In genomic region chr21:39182016-39182415, GRCh38 we compare ENCODE assay signal across 8 cellular contexts. TPM values are rescaled to one million over a fixed set of nuclear protein-coding genes. Genes with fewer than 3 reads are reported as not detected.
DNase-seq lines count a peak whose midpoint lies in the region; ATAC-seq and TF ChIP-seq lines count a peak whose summit lies in the region.

No MANE protein-coding gene starts in this region.

- no peak for TF ChIP-seq POLR2A in adrenal gland (IDR thresholded peaks at IDR 0.05)

- H3K4me3 ChIP-seq in AG04449 (ENCODE audit: low read depth, low read length) (peak overlapping the region; percentile 95), HUES6 (ENCODE audit: low read depth, low read length) (peak overlapping the region; percentile 76), adrenal gland (peak overlapping the region in 1 of 4 donors; percentile 76)

- H3K27ac Mint-ChIP-seq in brain (peak overlapping the region; percentile 7 to 98 (median 94)), mesothelial cell of epicardium (peak overlapping the region; percentile 92)

- CTCF ChIA-PET in AG04449 (lab: Yijun Ruan, JAX): no interaction called here

- 47 to 56% (median 52%) methylated on average over 8 of the region's 8 CpGs for WGBS in adrenal gland, 4 donors

- H3K27me3 Mint-ChIP-seq in brain: peaks cover 3% of the 10 kb centered on the region
- H3K27me3 Mint-ChIP-seq in mesothelial cell of epicardium (ENCODE audit: low read depth): no peaks in the 10 kb centered on the region

- H3K36me3 ChIP-seq in HUES6 (ENCODE audit: control insufficient read depth, insufficient read depth, low read length) (peaks cover 31% of the 10 kb centered on the region), adrenal gland (replicated peaks in 1 of 2) (no peaks in the 10 kb centered on the region)

- H3K4me3 Mint-ChIP-seq in brain: peak overlapping the region; percentile 95 to 99 (median 96)
- peak overlapping the region; percentile 97 for H3K4me3 Mint-ChIP-seq in mesothelial cell of epicardium

- H3K36me3 Mint-ChIP-seq in brain (peaks cover 25% of the 10 kb centered on the region), mesothelial cell of epicardium (peaks cover 19% of the 10 kb centered on the region)

- H3K27ac ChIP-seq in HUES6 (ENCODE audit: low read depth, low read length): no peak overlapping the region
- no peak overlapping the region for H3K27ac ChIP-seq in adrenal gland

- H3K4me1 ChIP-seq in HUES6 (ENCODE audit: control insufficient read depth, insufficient read depth, low read length) (peaks cover 9% of the 10 kb centered on the region; the same call in 1 of the 2 replicates), adrenal gland (replicated peaks in 1 of 2) (peaks cover 7 to 22% of the 10 kb centered on the region in 2 donors)

- peak overlapping the region; percentile 86 for H3K9ac ChIP-seq in HUES6 (ENCODE audit: low read length)

- H3K9me3 ChIP-seq in HUES6 (ENCODE audit: control insufficient read depth, insufficient read depth, low read depth, low read length) (no peaks in the 10 kb centered on the region), adrenal gland (replicated peaks in 1 of 3) (no peaks in the 10 kb centered on the region)

- H3K27me3 ChIP-seq in HUES6 (ENCODE audit: control insufficient read depth, insufficient read depth, low read length) (no peaks in the 10 kb centered on the region), adrenal gland (no peaks in the 10 kb centered on the region)

- POLR2A ChIA-PET in AG04449 (lab: Yijun Ruan, JAX): no interaction called here

- TF ChIP-seq CTCF in AG04449 (IDR thresholded peaks at IDR 0.05; ENCODE audit: insufficient read depth, low read length, missing control alignments): no peak
- TF ChIP-seq CTCF in brain (conservative IDR thresholded peaks at IDR 0.05): no peak
- no peak for TF ChIP-seq CTCF in mesothelial cell of epicardium (IDR thresholded peaks at IDR 0.05; ENCODE audit: unreplicated experiment)
- TF ChIP-seq CTCF in adrenal gland (IDR thresholded peaks at IDR 0.05): no peak

- H3K9me3 Mint-ChIP-seq in brain: peaks cover 0 to 2% (median 0%) of the 10 kb centered on the region in 5 experiments
- no peaks in the 10 kb centered on the region for H3K9me3 Mint-ChIP-seq in mesothelial cell of epicardium

- no peak for ATAC-seq in HG03196 (IDR thresholded peaks at IDR 0.05; ENCODE audit: unreplicated experiment)

- intact Hi-C loops in adrenal gland (cut with DNase I): loop anchor here in 1 of 2 donors (10.0 kb wide), 1 partner anchor 203 kb away; a partner anchor contains a TSS

- DNase-seq in AG04449 (ENCODE audit: low read depth, low spot score) (no peak), mesothelial cell of epicardium (ENCODE audit: low spot score in 2 of 2, unreplicated experiment in 2 of 2) (no peak), SKM-1 treated with dmso at 0.1 percent for 144 hours (lab: John Stamatoyannopoulos, UW; ENCODE audit: unreplicated experiment) (no peak), hippocampal formation (lab: John Stamatoyannopoulos, UW) (no peak), adrenal gland (no peak)

- H3K4me1 Mint-ChIP-seq in brain (peaks cover 54% of the 10 kb centered on the region), mesothelial cell of epicardium (peaks cover 35% of the 10 kb centered on the region)

RNA-seq across cellular contexts. Expression of gene PSMG1, which starts 1.2 kb away (rescaled TPM):
- polyA plus RNA-seq in brain (ENCODE audit: insufficient read depth, low read depth, low replicate concordance) (51.1 TPM), adrenal gland (100 to 1,000 TPM in 1 of 3 donors, 10 to 100 TPM in 2; 27.1 to 104 (median 45.6) TPM)
- total RNA-seq in mesothelial cell of epicardium (33.9 to 38.5 TPM (median 34.5 TPM) in 3 replicates), adrenal gland (10 to 100 TPM; 19.0 to 59.8 (median 32.6) TPM)
